In genomic region chr18:36066731-36067117, GRCh38 we compare ENCODE assay signal across 8 cellular contexts. TPM values are rescaled to one million over a fixed set of nuclear protein-coding genes. Genes with fewer than 3 reads are reported as not detected.
DNase-seq lines count a peak whose midpoint lies in the region; ATAC-seq, FAIRE-seq and TF ChIP-seq lines count a peak whose summit lies in the region.

No MANE protein-coding gene starts in this region.

- TF ChIP-seq CTCF in GM12865 (IDR thresholded peaks at IDR 0.05; ENCODE audit: insufficient read depth, low read depth, low read length, missing control alignments) (no peak), RWPE1 (conservative IDR thresholded peaks at IDR 0.05; ENCODE audit: low read depth) (no peak), osteoblast (IDR thresholded peaks at IDR 0.05; ENCODE audit: extremely low read depth, low read depth, low read length) (no peak)

- H4K20me1 ChIP-seq in osteoblast (ENCODE audit: insufficient read depth, low read length): peaks cover 3% of the 10 kb centered on the region

- peak overlapping the region; percentile 85 for H3K27ac ChIP-seq in RWPE1
- peak overlapping the region; percentile 89 to 95 for H3K27ac ChIP-seq in esophagus (ENCODE audit: low read depth in 2 of 2, low read length in 1 of 2)
- peak overlapping the region; percentile 96 for H3K27ac ChIP-seq in osteoblast (ENCODE audit: low read depth, low read length)

- H3K9me3 ChIP-seq in esophagus (ENCODE audit: control insufficient read depth in 2 of 2, insufficient read depth in 1 of 2, low read depth in 1 of 2, low read length in 1 of 2): no peaks in the 10 kb centered on the region
- no peaks in the 10 kb centered on the region for H3K9me3 ChIP-seq in osteoblast (ENCODE audit: low read depth, low read length)

- H3K4me1 ChIP-seq in esophagus (ENCODE audit: control insufficient read depth in 2 of 2, insufficient read depth in 2 of 2, low read length in 1 of 2) (no peaks in the 10 kb centered on the region), osteoblast (ENCODE audit: insufficient read depth, low read length) (peaks cover 7% of the 10 kb centered on the region)

- peak; percentile 2 for ATAC-seq in HG02588 (IDR thresholded peaks at IDR 0.05; ENCODE audit: unreplicated experiment)

- 0 to 1% methylated on average over 6 of the region's 6 CpGs for WGBS in esophagus, 2 donors

- H3K4me3 ChIP-seq in GM12865 (ENCODE audit: low read depth, low read length) (peak overlapping the region; percentile 77), esophagus (ENCODE audit: low read depth in 1 of 2, low read length in 2 of 2) (peak overlapping the region; percentile 78 to 92), osteoblast (ENCODE audit: insufficient read depth, low read length) (peak overlapping the region; percentile 91)

- H3K36me3 ChIP-seq in esophagus (ENCODE audit: control insufficient read depth in 2 of 2, insufficient read depth in 2 of 2, low read length in 1 of 2): peaks cover 0 to 3% of the 10 kb centered on the region in 2 donors
- H3K36me3 ChIP-seq in osteoblast (ENCODE audit: insufficient read depth, low read length): no peaks in the 10 kb centered on the region

- POLR2A ChIA-PET in RWPE1 (lab: Yijun Ruan, JAX; ENCODE audit: low non-redundant PET): no interaction called here

- peak overlapping the region; percentile 88 for H2AFZ ChIP-seq in osteoblast (ENCODE audit: low read length)

- FAIRE-seq in RCC 7860 (lab: Jason Lieb, UNC): no peak

- H3K4me2 ChIP-seq in osteoblast (ENCODE audit: insufficient read depth, low read length): peak overlapping the region; percentile 87

- H3K79me2 ChIP-seq in osteoblast (ENCODE audit: insufficient read depth, low read length): peaks cover 55% of the 10 kb centered on the region

- H3K27me3 ChIP-seq in esophagus (ENCODE audit: control insufficient read depth in 1 of 2, insufficient read depth in 2 of 2, low read length in 2 of 2): no peaks in the 10 kb centered on the region
- H3K27me3 ChIP-seq in osteoblast (ENCODE audit: insufficient read depth, low read length): no peaks in the 10 kb centered on the region

- CTCF ChIA-PET in RWPE1 (lab: Yijun Ruan, JAX): no interaction called here

- no peak for DNase-seq in GM12865 (ENCODE audit: low read depth)
- no peak for DNase-seq in RWPE1 (ENCODE audit: low spot score)
- peak; percentile 72 for DNase-seq in osteoblast (ENCODE audit: insufficient read length, low spot score, missing footprints)
- no peak for DNase-seq in NCI-H446 (lab: John Stamatoyannopoulos, UW)
- no peak for DNase-seq in GM19240 (ENCODE audit: insufficient read length, low spot score)
- no peak for DNase-seq in RCC 7860 (ENCODE audit: low spot score)

RNA-seq across cellular contexts. Expression of gene RPRD1A, which starts 0.6 kb away (rescaled TPM):
- polyA plus RNA-seq in esophagus: 10 to 100 TPM; 14.8 to 15.0 TPM
- 31.5 and 36.2 TPM in 2 replicates for total RNA-seq in osteoblast
